In the genomic region with DNA sequence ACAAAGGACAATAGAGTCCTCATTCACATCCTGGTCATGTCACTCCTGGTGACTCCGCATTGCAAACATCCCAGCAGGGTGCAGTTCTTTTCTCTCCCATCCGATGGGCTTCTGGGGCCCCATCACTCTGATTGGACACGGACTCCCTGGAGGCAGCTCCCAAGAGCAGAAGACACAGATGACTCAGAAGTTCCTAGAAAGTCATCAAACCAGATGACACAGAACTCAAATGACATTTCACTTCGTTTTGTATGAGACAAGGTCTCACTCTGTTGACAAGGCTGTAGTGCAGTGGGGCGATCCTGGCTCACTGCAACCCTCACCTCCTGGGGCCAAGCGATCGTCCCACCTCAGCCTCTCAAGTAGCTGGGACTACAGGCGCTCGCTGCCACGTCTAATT, we compare ENCODE assay signal across 20 cellular contexts.
"Had no signal": no experiment of that assay in that cellular context is flagged by ENCODE, and none has a peak within 500 bp of the region (broad histone marks: within the 10 kb centered on the region; RNA-seq: fewer than 3 reads in every experiment).

No MANE protein-coding gene starts in this region.

- H3K9me3 Mint-ChIP-seq: natural killer cell had no signal

- H3K4me1 Mint-ChIP-seq: activated CD4-positive, alpha-beta T cell treated with anti-CD3 and anti-CD28 coated beads, Interleukin-2, amount 10 ng/mL, durations not matched to agents 24 days and 14 days; natural killer cell; neural progenitor cell had no signal

- ATAC-seq: activated T-cell treated with anti-CD3 and anti-CD28 coated beads, Interleukin-2, amount 50 U/mL, for 4 hours; gastroesophageal sphincter; lower lobe of right lung; natural killer cell; psoas muscle had no signal

- H3K27ac Mint-ChIP-seq: activated CD4-positive, alpha-beta memory T cell treated with anti-CD3 and anti-CD28 coated beads for 36 hours; activated CD4-positive, alpha-beta T cell treated with anti-CD3 and anti-CD28 coated beads, Interleukin-2, amount 10 ng/mL, durations not matched to agents 24 days and 14 days; natural killer cell; neural progenitor cell; T-helper 2 cell treated with Interferon-gamma antibody and Interleukin-4, amounts not matched to agents 5 μg/mL and 100 μg/mL, for 36 hours had no signal

- H3K36me3 Mint-ChIP-seq: natural killer cell had no signal

- DNase-seq: activated CD4-positive, alpha-beta memory T cell treated with anti-CD3 and anti-CD28 coated beads for 36 hours; activated CD4-positive, alpha-beta T cell treated with anti-CD3 and anti-CD28 coated beads, Interleukin-2, amount 10 ng/mL, durations not matched to agents 24 days and 14 days; activated effector memory CD4-positive, alpha-beta T cell treated with Interleukin-2 at 50 U/mL for 16 hours; activated naive CD4-positive, alpha-beta T cell treated with Interleukin-2 at 50 U/mL for 16 hours; activated T-cell treated with anti-CD3 and anti-CD28 coated beads, Interleukin-2, amount 50 U/mL, for 4 hours; amygdala; central memory CD4-positive, alpha-beta T cell; hippocampal formation; kidney; lower lobe of right lung; mesenchymal stem cell; natural killer cell; occipital lobe; psoas muscle; stimulated activated CD4-positive, alpha-beta T cell treated with anti-CD3 and anti-CD28 coated beads, Interleukin-15, amount 100 ng/mL, for 24 hours; stimulated activated naive CD4-positive, alpha-beta T cell treated with Interleukin-2 at 50 U/mL for 16 hours; T-helper 1 cell had no signal

- H3K4me3 Mint-ChIP-seq: activated CD4-positive, alpha-beta memory T cell treated with anti-CD3 and anti-CD28 coated beads for 36 hours; activated CD4-positive, alpha-beta T cell treated with anti-CD3 and anti-CD28 coated beads, Interleukin-2, amount 10 ng/mL, durations not matched to agents 24 days and 14 days; activated T-cell treated with anti-CD3 and anti-CD28 coated beads, Interleukin-2, amount 50 U/mL, for 4 hours; natural killer cell; neural progenitor cell; T-helper 2 cell treated with Interferon-gamma antibody and Interleukin-4, amounts not matched to agents 5 μg/mL and 100 μg/mL, for 36 hours had no signal
